14 cellular contexts compared by ENCODE assay signal in genomic region chr6:79196908-79197307, GRCh38.
"Had no signal": no experiment of that assay in that cellular context is flagged by ENCODE, and none has a peak within 500 bp of the region (broad histone marks: within the 10 kb centered on the region; RNA-seq: fewer than 3 reads in every experiment).

No MANE protein-coding gene starts in this region.

- DNase-seq: activated T-cell treated with anti-CD3 and anti-CD28 coated beads, Interleukin-2, amount 50 U/mL, for 1 hour; adrenal gland; central memory CD4-positive, alpha-beta T cell; colonic mucosa; hypothalamus; kidney; nephron progenitor cell; stimulated activated CD4-positive, alpha-beta T cell treated with anti-CD3 and anti-CD28 coated beads, Interleukin-1b, Interleukin-23, amount 100 ng/mL, for 48 hours; stomach; T-cell; T-helper 9 cell; testis; upper lobe of left lung had no signal

- ATAC-seq: activated CD4-positive, CD25-positive, alpha-beta regulatory T cell treated with anti-CD3 and anti-CD28 coated beads, Interleukin-2, amount 50 U/mL, for 24 hours; T-cell had no signal
